Comparison of ENCODE assay signal across 1 cellular context in genomic region chr11:64866173-64866491, GRCh38.
TF ChIP-seq lines count a peak whose summit lies in the region.

No MANE protein-coding gene starts in this region.

TF ChIP-seq in GM23338, 12 proteins besides CTCF, POLR2A, EP300 and RAD21 (continued from another document):
- no peak for TF ChIP-seq ETS1 (IDR thresholded peaks at IDR 0.05)
- no peak for TF ChIP-seq EZH2 (IDR thresholded peaks at IDR 0.05; ENCODE audit: low read depth, unreplicated experiment)
- TF ChIP-seq REST (IDR thresholded peaks at IDR 0.05; ENCODE audit: unreplicated experiment): no peak
- no peak for TF ChIP-seq ZNF331 (CRISPR knock-in tag; IDR thresholded peaks at IDR 0.05; ENCODE audit: low read depth)
- no peak for TF ChIP-seq CREB1 (CRISPR knock-in tag; IDR thresholded peaks at IDR 0.05; ENCODE audit: low read depth)
- TF ChIP-seq STAT1 (IDR thresholded peaks at IDR 0.05; ENCODE audit: unreplicated experiment): no peak
- no peak for TF ChIP-seq NANOG (IDR thresholded peaks at IDR 0.05; ENCODE audit: borderline replicate concordance)
- TF ChIP-seq ZNF114 (CRISPR knock-in tag; IDR thresholded peaks at IDR 0.05): no peak
- TF ChIP-seq JUNB (IDR thresholded peaks at IDR 0.05; ENCODE audit: unreplicated experiment): no peak
- no peak for TF ChIP-seq POLR2AphosphoS5 (IDR thresholded peaks at IDR 0.05; ENCODE audit: low read depth)
- TF ChIP-seq ZNF462 (CRISPR knock-in tag; IDR thresholded peaks at IDR 0.05): no peak
